Comparison of ENCODE assay signal across 8 cellular contexts in genomic region chr19:2215281-2215751, GRCh38.
DNase-seq lines count a peak whose midpoint lies in the region.
"Had no signal": no experiment of that assay in that cellular context is flagged by ENCODE, and none has a peak within 500 bp of the region (broad histone marks: within the 10 kb centered on the region; RNA-seq: fewer than 3 reads in every experiment).

No MANE protein-coding gene starts in this region.

- DNase-seq in stimulated activated naive CD4-positive, alpha-beta T cell (lab: John Stamatoyannopoulos, UW): peak; percentile 17 to 56 (median 28)
- DNase-seq in stimulated activated naive CD4-positive, alpha-beta T cell treated with Interleukin-2 at 50 U/mL for 16 hours (lab: John Stamatoyannopoulos, UW): no peak
- peak; percentile 34 for DNase-seq in activated naive CD4-positive, alpha-beta T cell treated with Interleukin-2 at 50 U/mL for 16 hours
- DNase-seq in AG08395 (ENCODE audit: low spot score): no peak
- no peak for DNase-seq in NCI-H1930 (lab: John Stamatoyannopoulos, UW)
- no peak for DNase-seq in DMS 273 treated with DMSO at 0.1 percent for 48 hours (lab: John Stamatoyannopoulos, UW)
- DNase-seq: AML-193, esophagus squamous epithelium had no signal

Comparison
In these comparisons a context has a peak if more than half of its experiments do, and no peak if none do; other contexts are left out.
1. DNase-seq: peak in stimulated activated naive CD4-positive, alpha-beta T cell (6 of 6) and activated naive CD4-positive, alpha-beta T cell treated with Interleukin-2 at 50 U/mL for 16 hours (single experiment); none in stimulated activated naive CD4-positive, alpha-beta T cell treated with Interleukin-2 at 50 U/mL for 16 hours (single experiment), AG08395 (single experiment), NCI-H1930 (0 of 2) and DMS 273 treated with DMSO at 0.1 percent for 48 hours (single experiment).